In the genomic region with DNA sequence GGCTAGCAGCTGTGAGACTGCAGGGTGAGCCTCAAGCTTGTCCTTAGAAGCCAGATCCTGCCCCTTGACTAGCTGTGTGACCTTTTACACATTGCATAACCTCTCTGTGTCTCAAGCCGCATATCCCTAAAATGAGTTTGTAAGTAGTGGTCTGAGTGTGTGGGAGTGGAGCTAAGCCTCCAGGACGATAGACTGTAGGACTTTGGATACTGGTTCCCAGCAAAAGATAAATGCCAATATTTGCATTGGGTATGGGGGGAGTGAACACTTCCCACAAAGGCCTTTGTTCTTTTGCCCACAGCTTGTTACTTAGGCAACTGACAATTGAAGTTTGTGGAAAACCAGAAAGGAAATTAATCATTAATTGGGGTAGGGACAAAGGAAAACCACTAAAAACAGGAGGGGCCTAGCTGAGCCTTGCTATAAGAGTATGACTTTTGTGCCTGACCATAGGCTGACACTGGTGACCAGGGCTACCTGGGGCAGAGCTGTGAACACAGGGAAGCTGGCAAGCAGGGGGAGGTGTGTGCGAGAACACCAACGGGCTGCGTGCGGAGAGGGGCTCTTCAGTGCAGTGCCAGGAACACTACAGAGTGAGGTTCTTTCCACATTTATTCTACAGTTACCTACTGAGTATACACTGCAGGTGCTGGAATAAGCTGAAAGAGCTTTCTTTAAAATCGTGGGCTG, we compare ENCODE assay signal across 1 cellular context.
TF ChIP-seq lines count a peak whose summit lies in the region.

No MANE protein-coding gene starts in this region.

TF ChIP-seq in HepG2, 621 proteins besides CTCF, POLR2A, EP300 and RAD21 (continues in another document):
- TF ChIP-seq XRCC5 (optimal IDR thresholded peaks at IDR 0.05; ENCODE audit: low read length) (peak; percentile 68), IKZF4 (CRISPR knock-in tag; IDR thresholded peaks at IDR 0.05; ENCODE audit: borderline replicate concordance, low read depth, not compliant biosample characterization) (no peak), FOXJ3 (CRISPR knock-in tag; IDR thresholded peaks at IDR 0.05; ENCODE audit: borderline replicate concordance) (peak; percentile 87; the same call in 1 of the 2 replicates), ZNF878 (CRISPR knock-in tag; IDR thresholded peaks at IDR 0.05) (no peak), NFIB (CRISPR knock-in tag; IDR thresholded peaks at IDR 0.05; ENCODE audit: borderline replicate concordance) (no peak), ATM (IDR thresholded peaks at IDR 0.05; ENCODE audit: borderline replicate concordance) (no peak), ZNF747 (CRISPR knock-in tag; IDR thresholded peaks at IDR 0.05; ENCODE audit: borderline replicate concordance) (no peak; the same call in 1 of the 2 replicates), ZNF446 (CRISPR knock-in tag; IDR thresholded peaks at IDR 0.05) (no peak), SIN3B (IDR thresholded peaks at IDR 0.05; ENCODE audit: low read length) (no peak), FOXO1 (CRISPR knock-in tag; IDR thresholded peaks at IDR 0.05) (peak; percentile 47), CHD2 (IDR thresholded peaks at IDR 0.05; ENCODE audit: low read depth, low read length) (no peak), NRL (CRISPR knock-in tag; IDR thresholded peaks at IDR 0.05; ENCODE audit: borderline replicate concordance) (no peak), ZNF644 (CRISPR knock-in tag; IDR thresholded peaks at IDR 0.05; ENCODE audit: low read depth) (no peak), PHF20 (CRISPR knock-in tag; IDR thresholded peaks at IDR 0.05) (no peak), NFE2L2 (IDR thresholded peaks at IDR 0.05; ENCODE audit: low read length) (no peak), NR2F1 (CRISPR knock-in tag; IDR thresholded peaks at IDR 0.05) (peak; percentile 61 to 65; a peak in 3 of 4 replicates), FIP1L1 (IDR thresholded peaks at IDR 0.05; ENCODE audit: borderline replicate concordance, insufficient read depth, low read depth, low read length) (no peak), RBFOX2 (IDR thresholded peaks at IDR 0.05; ENCODE audit: low read depth, low read length) (no peak), YEATS2 (CRISPR knock-in tag; IDR thresholded peaks at IDR 0.05; ENCODE audit: borderline replicate concordance) (peak; percentile 62; the same call in 1 of the 2 replicates), ZNF251 (CRISPR knock-in tag; IDR thresholded peaks at IDR 0.05) (no peak), CBX5 (CRISPR knock-in tag; IDR thresholded peaks at IDR 0.05; ENCODE audit: borderline replicate concordance) (peak; percentile 68; the same call in 1 of the 2 replicates), ZNF160 (CRISPR knock-in tag; IDR thresholded peaks at IDR 0.05) (no peak), SIN3A (IDR thresholded peaks at IDR 0.05; ENCODE audit: borderline replicate concordance, low read depth, low read length) (0 out of 2 replicates have a peak, but pooled peaks have one; percentile 15), CREB1 (IDR thresholded peaks at IDR 0.05) (no peak), CREB1 (CRISPR knock-in tag; IDR thresholded peaks at IDR 0.05) (peak; percentile 84), MEIS2 (CRISPR knock-in tag; IDR thresholded peaks at IDR 0.05) (peak; percentile 13; the same call in 1 of the 2 replicates)
- TF ChIP-seq, protein P1, sequence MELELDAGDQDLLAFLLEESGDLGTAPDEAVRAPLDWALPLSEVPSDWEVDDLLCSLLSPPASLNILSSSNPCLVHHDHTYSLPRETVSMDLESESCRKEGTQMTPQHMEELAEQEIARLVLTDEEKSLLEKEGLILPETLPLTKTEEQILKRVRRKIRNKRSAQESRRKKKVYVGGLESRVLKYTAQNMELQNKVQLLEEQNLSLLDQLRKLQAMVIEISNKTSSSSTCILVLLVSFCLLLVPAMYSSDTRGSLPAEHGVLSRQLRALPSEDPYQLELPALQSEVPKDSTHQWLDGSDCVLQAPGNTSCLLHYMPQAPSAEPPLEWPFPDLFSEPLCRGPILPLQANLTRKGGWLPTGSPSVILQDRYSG (CRISPR knock-in tag; IDR thresholded peaks at IDR 0.05), result no peak
- TF ChIP-seq, protein P2, sequence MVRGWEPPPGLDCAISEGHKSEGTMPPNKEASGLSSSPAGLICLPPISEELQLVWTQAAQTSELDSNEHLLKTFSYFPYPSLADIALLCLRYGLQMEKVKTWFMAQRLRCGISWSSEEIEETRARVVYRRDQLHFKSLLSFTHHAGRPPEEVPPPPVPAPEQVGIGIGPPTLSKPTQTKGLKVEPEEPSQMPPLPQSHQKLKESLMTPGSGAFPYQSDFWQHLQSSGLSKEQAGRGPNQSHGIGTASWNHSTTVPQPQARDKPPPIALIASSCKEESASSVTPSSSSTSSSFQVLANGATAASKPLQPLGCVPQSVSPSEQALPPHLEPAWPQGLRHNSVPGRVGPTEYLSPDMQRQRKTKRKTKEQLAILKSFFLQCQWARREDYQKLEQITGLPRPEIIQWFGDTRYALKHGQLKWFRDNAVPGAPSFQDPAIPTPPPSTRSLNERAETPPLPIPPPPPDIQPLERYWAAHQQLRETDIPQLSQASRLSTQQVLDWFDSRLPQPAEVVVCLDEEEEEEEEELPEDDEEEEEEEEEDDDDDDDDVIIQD (CRISPR knock-in tag; IDR thresholded peaks at IDR 0.05; ENCODE audit: low read depth), result peak; percentile 91
- TF ChIP-seq, protein P3, sequence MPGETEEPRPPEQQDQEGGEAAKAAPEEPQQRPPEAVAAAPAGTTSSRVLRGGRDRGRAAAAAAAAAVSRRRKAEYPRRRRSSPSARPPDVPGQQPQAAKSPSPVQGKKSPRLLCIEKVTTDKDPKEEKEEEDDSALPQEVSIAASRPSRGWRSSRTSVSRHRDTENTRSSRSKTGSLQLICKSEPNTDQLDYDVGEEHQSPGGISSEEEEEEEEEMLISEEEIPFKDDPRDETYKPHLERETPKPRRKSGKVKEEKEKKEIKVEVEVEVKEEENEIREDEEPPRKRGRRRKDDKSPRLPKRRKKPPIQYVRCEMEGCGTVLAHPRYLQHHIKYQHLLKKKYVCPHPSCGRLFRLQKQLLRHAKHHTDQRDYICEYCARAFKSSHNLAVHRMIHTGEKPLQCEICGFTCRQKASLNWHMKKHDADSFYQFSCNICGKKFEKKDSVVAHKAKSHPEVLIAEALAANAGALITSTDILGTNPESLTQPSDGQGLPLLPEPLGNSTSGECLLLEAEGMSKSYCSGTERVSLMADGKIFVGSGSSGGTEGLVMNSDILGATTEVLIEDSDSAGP (CRISPR knock-in tag; IDR thresholded peaks at IDR 0.05; ENCODE audit: borderline replicate concordance), result no peak
- TF ChIP-seq, protein P4, sequence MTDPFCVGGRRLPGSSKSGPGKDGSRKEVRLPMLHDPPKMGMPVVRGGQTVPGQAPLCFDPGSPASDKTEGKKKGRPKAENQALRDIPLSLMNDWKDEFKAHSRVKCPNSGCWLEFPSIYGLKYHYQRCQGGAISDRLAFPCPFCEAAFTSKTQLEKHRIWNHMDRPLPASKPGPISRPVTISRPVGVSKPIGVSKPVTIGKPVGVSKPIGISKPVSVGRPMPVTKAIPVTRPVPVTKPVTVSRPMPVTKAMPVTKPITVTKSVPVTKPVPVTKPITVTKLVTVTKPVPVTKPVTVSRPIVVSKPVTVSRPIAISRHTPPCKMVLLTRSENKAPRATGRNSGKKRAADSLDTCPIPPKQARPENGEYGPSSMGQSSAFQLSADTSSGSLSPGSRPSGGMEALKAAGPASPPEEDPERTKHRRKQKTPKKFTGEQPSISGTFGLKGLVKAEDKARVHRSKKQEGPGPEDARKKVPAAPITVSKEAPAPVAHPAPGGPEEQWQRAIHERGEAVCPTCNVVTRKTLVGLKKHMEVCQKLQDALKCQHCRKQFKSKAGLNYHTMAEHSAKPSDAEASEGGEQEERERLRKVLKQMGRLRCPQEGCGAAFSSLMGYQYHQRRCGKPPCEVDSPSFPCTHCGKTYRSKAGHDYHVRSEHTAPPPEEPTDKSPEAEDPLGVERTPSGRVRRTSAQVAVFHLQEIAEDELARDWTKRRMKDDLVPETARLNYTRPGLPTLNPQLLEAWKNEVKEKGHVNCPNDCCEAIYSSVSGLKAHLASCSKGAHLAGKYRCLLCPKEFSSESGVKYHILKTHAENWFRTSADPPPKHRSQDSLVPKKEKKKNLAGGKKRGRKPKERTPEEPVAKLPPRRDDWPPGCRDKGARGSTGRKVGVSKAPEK (CRISPR knock-in tag; IDR thresholded peaks at IDR 0.05; ENCODE audit: borderline replicate concordance), result no peak
- TF ChIP-seq, protein P5, sequence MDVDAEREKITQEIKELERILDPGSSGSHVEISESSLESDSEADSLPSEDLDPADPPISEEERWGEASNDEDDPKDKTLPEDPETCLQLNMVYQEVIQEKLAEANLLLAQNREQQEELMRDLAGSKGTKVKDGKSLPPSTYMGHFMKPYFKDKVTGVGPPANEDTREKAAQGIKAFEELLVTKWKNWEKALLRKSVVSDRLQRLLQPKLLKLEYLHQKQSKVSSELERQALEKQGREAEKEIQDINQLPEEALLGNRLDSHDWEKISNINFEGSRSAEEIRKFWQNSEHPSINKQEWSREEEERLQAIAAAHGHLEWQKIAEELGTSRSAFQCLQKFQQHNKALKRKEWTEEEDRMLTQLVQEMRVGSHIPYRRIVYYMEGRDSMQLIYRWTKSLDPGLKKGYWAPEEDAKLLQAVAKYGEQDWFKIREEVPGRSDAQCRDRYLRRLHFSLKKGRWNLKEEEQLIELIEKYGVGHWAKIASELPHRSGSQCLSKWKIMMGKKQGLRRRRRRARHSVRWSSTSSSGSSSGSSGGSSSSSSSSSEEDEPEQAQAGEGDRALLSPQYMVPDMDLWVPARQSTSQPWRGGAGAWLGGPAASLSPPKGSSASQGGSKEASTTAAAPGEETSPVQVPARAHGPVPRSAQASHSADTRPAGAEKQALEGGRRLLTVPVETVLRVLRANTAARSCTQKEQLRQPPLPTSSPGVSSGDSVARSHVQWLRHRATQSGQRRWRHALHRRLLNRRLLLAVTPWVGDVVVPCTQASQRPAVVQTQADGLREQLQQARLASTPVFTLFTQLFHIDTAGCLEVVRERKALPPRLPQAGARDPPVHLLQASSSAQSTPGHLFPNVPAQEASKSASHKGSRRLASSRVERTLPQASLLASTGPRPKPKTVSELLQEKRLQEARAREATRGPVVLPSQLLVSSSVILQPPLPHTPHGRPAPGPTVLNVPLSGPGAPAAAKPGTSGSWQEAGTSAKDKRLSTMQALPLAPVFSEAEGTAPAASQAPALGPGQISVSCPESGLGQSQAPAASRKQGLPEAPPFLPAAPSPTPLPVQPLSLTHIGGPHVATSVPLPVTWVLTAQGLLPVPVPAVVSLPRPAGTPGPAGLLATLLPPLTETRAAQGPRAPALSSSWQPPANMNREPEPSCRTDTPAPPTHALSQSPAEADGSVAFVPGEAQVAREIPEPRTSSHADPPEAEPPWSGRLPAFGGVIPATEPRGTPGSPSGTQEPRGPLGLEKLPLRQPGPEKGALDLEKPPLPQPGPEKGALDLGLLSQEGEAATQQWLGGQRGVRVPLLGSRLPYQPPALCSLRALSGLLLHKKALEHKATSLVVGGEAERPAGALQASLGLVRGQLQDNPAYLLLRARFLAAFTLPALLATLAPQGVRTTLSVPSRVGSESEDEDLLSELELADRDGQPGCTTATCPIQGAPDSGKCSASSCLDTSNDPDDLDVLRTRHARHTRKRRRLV (CRISPR knock-in tag; IDR thresholded peaks at IDR 0.05), result no peak
- TF ChIP-seq, protein P6, sequence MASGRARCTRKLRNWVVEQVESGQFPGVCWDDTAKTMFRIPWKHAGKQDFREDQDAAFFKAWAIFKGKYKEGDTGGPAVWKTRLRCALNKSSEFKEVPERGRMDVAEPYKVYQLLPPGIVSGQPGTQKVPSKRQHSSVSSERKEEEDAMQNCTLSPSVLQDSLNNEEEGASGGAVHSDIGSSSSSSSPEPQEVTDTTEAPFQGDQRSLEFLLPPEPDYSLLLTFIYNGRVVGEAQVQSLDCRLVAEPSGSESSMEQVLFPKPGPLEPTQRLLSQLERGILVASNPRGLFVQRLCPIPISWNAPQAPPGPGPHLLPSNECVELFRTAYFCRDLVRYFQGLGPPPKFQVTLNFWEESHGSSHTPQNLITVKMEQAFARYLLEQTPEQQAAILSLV (CRISPR knock-in tag; IDR thresholded peaks at IDR 0.05; ENCODE audit: borderline replicate concordance), result no peak
- TF ChIP-seq, protein P7, sequence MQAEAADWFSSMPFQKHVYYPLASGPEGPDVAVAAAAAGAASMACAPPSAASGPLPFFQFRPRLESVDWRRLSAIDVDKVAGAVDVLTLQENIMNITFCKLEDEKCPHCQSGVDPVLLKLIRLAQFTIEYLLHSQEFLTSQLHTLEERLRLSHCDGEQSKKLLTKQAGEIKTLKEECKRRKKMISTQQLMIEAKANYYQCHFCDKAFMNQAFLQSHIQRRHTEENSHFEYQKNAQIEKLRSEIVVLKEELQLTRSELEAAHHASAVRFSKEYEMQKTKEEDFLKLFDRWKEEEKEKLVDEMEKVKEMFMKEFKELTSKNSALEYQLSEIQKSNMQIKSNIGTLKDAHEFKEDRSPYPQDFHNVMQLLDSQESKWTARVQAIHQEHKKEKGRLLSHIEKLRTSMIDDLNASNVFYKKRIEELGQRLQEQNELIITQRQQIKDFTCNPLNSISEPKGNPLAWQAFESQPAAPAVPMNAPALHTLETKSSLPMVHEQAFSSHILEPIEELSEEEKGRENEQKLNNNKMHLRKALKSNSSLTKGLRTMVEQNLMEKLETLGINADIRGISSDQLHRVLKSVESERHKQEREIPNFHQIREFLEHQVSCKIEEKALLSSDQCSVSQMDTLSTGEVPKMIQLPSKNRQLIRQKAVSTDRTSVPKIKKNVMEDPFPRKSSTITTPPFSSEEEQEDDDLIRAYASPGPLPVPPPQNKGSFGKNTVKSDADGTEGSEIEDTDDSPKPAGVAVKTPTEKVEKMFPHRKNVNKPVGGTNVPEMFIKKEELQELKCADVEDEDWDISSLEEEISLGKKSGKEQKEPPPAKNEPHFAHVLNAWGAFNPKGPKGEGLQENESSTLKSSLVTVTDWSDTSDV (CRISPR knock-in tag; IDR thresholded peaks at IDR 0.05), result no peak
- TF ChIP-seq, protein P8, sequence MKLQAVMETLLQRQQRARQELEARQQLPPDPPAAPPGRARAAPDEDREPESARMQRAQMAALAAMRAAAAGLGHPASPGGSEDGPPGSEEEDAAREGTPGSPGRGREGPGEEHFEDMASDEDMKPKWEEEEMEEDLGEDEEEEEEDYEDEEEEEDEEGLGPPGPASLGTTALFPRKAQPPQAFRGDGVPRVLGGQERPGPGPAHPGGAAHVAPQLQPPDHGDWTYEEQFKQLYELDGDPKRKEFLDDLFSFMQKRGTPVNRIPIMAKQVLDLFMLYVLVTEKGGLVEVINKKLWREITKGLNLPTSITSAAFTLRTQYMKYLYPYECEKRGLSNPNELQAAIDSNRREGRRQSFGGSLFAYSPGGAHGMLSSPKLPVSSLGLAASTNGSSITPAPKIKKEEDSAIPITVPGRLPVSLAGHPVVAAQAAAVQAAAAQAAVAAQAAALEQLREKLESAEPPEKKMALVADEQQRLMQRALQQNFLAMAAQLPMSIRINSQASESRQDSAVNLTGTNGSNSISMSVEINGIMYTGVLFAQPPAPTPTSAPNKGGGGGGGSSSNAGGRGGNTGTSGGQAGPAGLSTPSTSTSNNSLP (IDR thresholded peaks at IDR 0.05; ENCODE audit: low read depth, low read length), result peak; percentile 95
- TF ChIP-seq, protein P9, sequence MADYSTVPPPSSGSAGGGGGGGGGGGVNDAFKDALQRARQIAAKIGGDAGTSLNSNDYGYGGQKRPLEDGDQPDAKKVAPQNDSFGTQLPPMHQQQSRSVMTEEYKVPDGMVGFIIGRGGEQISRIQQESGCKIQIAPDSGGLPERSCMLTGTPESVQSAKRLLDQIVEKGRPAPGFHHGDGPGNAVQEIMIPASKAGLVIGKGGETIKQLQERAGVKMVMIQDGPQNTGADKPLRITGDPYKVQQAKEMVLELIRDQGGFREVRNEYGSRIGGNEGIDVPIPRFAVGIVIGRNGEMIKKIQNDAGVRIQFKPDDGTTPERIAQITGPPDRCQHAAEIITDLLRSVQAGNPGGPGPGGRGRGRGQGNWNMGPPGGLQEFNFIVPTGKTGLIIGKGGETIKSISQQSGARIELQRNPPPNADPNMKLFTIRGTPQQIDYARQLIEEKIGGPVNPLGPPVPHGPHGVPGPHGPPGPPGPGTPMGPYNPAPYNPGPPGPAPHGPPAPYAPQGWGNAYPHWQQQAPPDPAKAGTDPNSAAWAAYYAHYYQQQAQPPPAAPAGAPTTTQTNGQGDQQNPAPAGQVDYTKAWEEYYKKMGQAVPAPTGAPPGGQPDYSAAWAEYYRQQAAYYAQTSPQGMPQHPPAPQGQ (CRISPR knock-in tag; IDR thresholded peaks at IDR 0.05; ENCODE audit: borderline replicate concordance), result no peak; the same call in 1 of the 2 replicates
